Comparison of ENCODE assay signal across 8 cellular contexts in the genomic region with DNA sequence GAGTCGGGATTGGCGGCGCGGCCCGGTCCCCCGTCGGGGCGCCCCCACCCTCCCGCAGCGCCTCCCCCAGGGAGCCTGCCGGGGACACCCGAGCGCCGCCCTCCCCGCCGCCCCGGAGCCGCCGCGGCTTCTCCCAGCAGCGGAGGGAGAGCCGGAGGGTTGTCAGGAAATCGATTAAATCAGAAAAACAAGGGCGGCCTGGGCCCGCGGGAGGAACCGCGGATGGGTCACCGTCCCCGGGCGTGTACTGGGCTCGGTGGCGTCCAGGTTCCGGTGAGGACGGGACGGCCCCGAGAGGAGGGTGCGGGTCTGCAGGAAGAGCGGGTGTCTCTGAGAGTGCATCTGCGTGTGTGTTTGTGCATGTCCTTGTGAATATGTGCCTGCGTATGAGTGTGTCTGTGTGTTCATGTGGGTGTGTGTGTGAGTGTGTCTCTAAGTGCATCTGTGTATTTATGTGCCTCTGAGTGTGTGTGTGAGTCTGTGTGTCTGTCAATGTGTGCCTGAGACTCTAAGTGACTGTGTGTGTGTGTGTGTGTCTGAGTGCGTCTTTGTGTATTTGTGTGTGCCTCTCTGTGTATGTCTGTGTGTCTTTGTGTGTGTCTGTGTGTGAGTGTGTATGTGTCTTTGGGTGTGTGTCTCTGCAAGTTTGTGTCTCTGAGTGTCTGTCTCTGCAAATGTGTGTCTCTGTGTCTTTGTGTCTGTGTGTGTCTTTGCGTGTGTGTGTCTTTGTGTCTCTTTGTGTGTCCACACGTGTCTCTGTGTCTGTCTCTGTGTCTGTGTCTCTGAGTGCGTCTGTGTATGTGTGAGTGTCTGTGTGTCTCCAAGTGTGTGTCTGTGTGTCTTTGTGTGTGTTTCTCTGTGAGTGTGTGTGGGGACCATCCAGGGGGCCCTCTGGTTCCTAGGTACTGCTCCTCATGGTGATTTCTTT. TPM values are rescaled to one million over a fixed set of nuclear protein-coding genes. Genes with fewer than 3 reads are reported as not detected.
DNase-seq lines count a peak whose midpoint lies in the region; ATAC-seq, FAIRE-seq and TF ChIP-seq lines count a peak whose summit lies in the region.

No MANE protein-coding gene starts in this region.

- intact Hi-C loops in GM12878 (cut with micrococcal nuclease; ENCODE audit: unreplicated experiment) (no loop called here), left colon (cut with DNase I, micrococcal nuclease) (no loop called here), stomach (cut with DNase I; ENCODE audit: low total_unique reads) (no loop called here)

- no peaks in the 10 kb centered on the region for H4K20me1 ChIP-seq in GM12878 (ENCODE audit: control insufficient read depth, insufficient read depth)

- CTCF ChIA-PET in RWPE1 (lab: Yijun Ruan, JAX), result no interaction called here
- CTCF ChIA-PET in GM12878 (lab: Yijun Ruan, JAX), result no interaction called here

- H3K27me3 ChIP-seq in GM12878 (replicated peaks in 1 of 2; ENCODE audit: control insufficient read depth in 2 of 2, insufficient read depth in 2 of 2, low read length in 1 of 2) (peaks cover 3 to 7% of the 10 kb centered on the region in 2 experiments; a peak in 2 of 4 replicates), stomach (no peaks in the 10 kb centered on the region)

- no peak for TF ChIP-seq RAD21 in GM12878 (IDR thresholded peaks at IDR 0.05; ENCODE audit: insufficient read depth, low read depth, low read length)

- TF ChIP-seq POLR2A in GM12878 (IDR thresholded peaks at IDR 0.05; ENCODE audit: low read depth, low read length) (no peak), stomach (IDR thresholded peaks at IDR 0.05) (peak in 1 of 4 donors; percentile 13)

- H3K4me3 ChIP-seq in GM12878, result peak overlapping the region; percentile 77
- H3K4me3 ChIP-seq in stomach, result peak overlapping the region; percentile 77 to 97 (median 92)

- peak; percentile 22 for DNase-seq in activated T-cell treated with anti-CD3 and anti-CD28 coated beads for 1 hour (ENCODE audit: low read depth)
- DNase-seq in activated T-cell treated with anti-CD3 and anti-CD28 coated beads for 4 hours, result no peak
- DNase-seq in RWPE1 (ENCODE audit: low spot score), result no peak
- no peak for DNase-seq in GM12878 (ENCODE audit: low read depth, low spot score)
- DNase-seq in left colon, result peak in 1 of 2 donors; percentile 61
- peak; percentile 33 for DNase-seq in stomach
- no peak for DNase-seq in GM19238 (ENCODE audit: insufficient read length, low spot score)
- no peak for DNase-seq in NCI-H2107 treated with DMSO at 0.1 percent for 48 hours (lab: John Stamatoyannopoulos, UW; ENCODE audit: unreplicated experiment)

- POLR2A ChIA-PET in RWPE1 (lab: Yijun Ruan, JAX; ENCODE audit: low non-redundant PET), result no interaction called here
- POLR2A ChIA-PET in GM12878 (lab: Charles Lee), result no interaction called here

- H3K79me2 ChIP-seq in GM12878 (ENCODE audit: control insufficient read depth, insufficient read depth, low read length), result no peaks in the 10 kb centered on the region

- H2AFZ ChIP-seq in GM12878 (ENCODE audit: control insufficient read depth, low read depth, low read length), result peak overlapping the region; percentile 8; the same call in 1 of the 2 replicates

- in situ Hi-C loops in GM12878 (cut with MboI), result no loop called here

- peak overlapping the region; percentile 90 for H3K27ac ChIP-seq in RWPE1
- no peak overlapping the region for H3K27ac ChIP-seq in GM12878 (ENCODE audit: control insufficient read depth, insufficient read depth)
- peak overlapping the region; percentile 82 to 98 (median 93) for H3K27ac ChIP-seq in stomach

- H3K9ac ChIP-seq in GM12878 (ENCODE audit: control insufficient read depth, insufficient read depth, low read length), result peak overlapping the region; percentile 21; the same call in 1 of the 2 replicates

- H3K9me3 ChIP-seq in GM12878 (replicated peaks; ENCODE audit: control insufficient read depth, insufficient read depth, low read length) (no peaks in the 10 kb centered on the region), stomach (peaks cover 0 to 5% (median 1%) of the 10 kb centered on the region in 4 donors)

- H3K4me2 ChIP-seq in GM12878 (ENCODE audit: control insufficient read depth, insufficient read depth), result peak overlapping the region; percentile 70

- no peaks in the 10 kb centered on the region for H3K36me3 ChIP-seq in GM12878 (ENCODE audit: control insufficient read depth in 2 of 2, insufficient read depth in 2 of 2, low read length in 1 of 2)
- no peaks in the 10 kb centered on the region for H3K36me3 ChIP-seq in stomach

- peak; percentile 44 for FAIRE-seq in GM12878 (lab: Jason Lieb, UNC)

- no peak for TF ChIP-seq EP300 in GM12878 (IDR thresholded peaks at IDR 0.05; ENCODE audit: borderline replicate concordance in 1 of 2, control insufficient read depth in 1 of 2, low read depth in 2 of 2, low read length in 2 of 2)
- TF ChIP-seq EP300 in stomach (IDR thresholded peaks at IDR 0.05), result no peak

- ATAC-seq in GM12878, result peak; percentile 21
- peak; percentile 36 for ATAC-seq in left colon

- SMC1A ChIA-PET in GM12878 (lab: Charles Lee; ENCODE audit: uncharacterized antibody, unreplicated experiment), result no interaction called here

- no TSS peak for BruUV-seq in GM12878 (replicated peaks; lab: Mats Ljungman, UMichigan)

- 4% methylated on average over 33 of the region's 45 CpGs for WGBS in GM12878 (ENCODE audit: insufficient coverage, insufficient replicate concordance, low lambda C conversion rate, missing lambda C conversion rate)
- 4 to 8% (median 5%) methylated on average over 22 to 45 of the region's 45 CpGs for WGBS in stomach, 5 donors

- H3K4me1 ChIP-seq in GM12878 (ENCODE audit: control insufficient read depth, insufficient read depth, low read length) (peaks cover 13% of the 10 kb centered on the region), stomach (peaks cover 27 to 82% (median 46%) of the 10 kb centered on the region in 4 donors)

- TF ChIP-seq CTCF in RWPE1 (conservative IDR thresholded peaks at IDR 0.05; ENCODE audit: low read depth) (no peak), GM12878 (IDR thresholded peaks at IDR 0.05 in 2 of 3, conservative IDR thresholded peaks at IDR 0.05 in 1 of 3; ENCODE audit: control insufficient read depth in 2 of 3, extremely low read depth in 1 of 3, insufficient read depth in 1 of 3, low read depth in 3 of 3, low read length in 3 of 3) (no peak), stomach (IDR thresholded peaks at IDR 0.05) (no peak)

- RAD21 ChIA-PET in GM12878 (lab: Charles Lee; ENCODE audit: unreplicated experiment), result no interaction called here

TF ChIP-seq in GM12878, 131 proteins besides CTCF, POLR2A, EP300 and RAD21 (continues in another document):
- TF ChIP-seq ETV6 (conservative IDR thresholded peaks at IDR 0.05 in 1 of 2, IDR thresholded peaks at IDR 0.05 in 1 of 2; ENCODE audit: borderline replicate concordance in 1 of 2, low read depth in 1 of 2) (no peak), NBN (IDR thresholded peaks at IDR 0.05) (peak; percentile 71)

RNA-seq across cellular contexts. Expression of gene SPSB1, which starts 1.1 kb away (rescaled TPM):
- 0.96 and 1.3 TPM in 2 replicates for total RNA-seq in GM12878 (2013; cell fraction: nucleolus; rRNA removed)
- total RNA-seq in GM12878 (2014; rRNA removed), result 0.90 and 1.3 TPM in 2 replicates
- total RNA-seq in GM12878 (2014; rRNA removed; fragmentation: Illumina TruSeq; extraction: Trizol), result 0.40 and 0.46 TPM in 2 replicates
- 0.74 and 1.1 TPM in 2 replicates for total RNA-seq in GM12878 (2021)
- polyA plus RNA-seq in GM12878 (2011; ENCODE audit: low read depth), result 0.38 TPM
- 0.23 and 0.43 TPM in 2 replicates for polyA plus RNA-seq in GM12878 (2011; rRNA removed)
- polyA plus RNA-seq in GM12878 (2011; cell fraction: cytosol; rRNA removed), result 0.52 and 0.63 TPM in 2 replicates
- 0.45 and 0.47 TPM in 2 replicates for polyA plus RNA-seq in GM12878 (2011; cell fraction: nucleus; rRNA removed)
- 1.4 and 2.6 TPM in 2 replicates for polyA plus RNA-seq in GM12878 (2012)
- polyA plus RNA-seq in GM12878 (2014; fragmentation: Illumina TruSeq; extraction: Trizol), result 0.46 and 2.1 TPM in 2 replicates
- under 1 TPM in 1 of 2 experiments, not detected in 1; 0.02 TPM for polyA plus RNA-seq in GM12878 (2014; fragmentation: Nextera tagmentation; extraction: Ambion mirVana)
- polyA plus RNA-seq in GM12878 (2014; rRNA removed), result 0.80 and 2.0 TPM in 2 replicates
- polyA plus RNA-seq in GM12878 (2016; fragmentation: Nextera tagmentation; extraction: Ambion mirVana), result 1 to 10 TPM; 1.2 to 1.4 TPM
- 0.37 and 0.57 TPM in 2 replicates for polyA minus RNA-seq in GM12878 (2011; rRNA and poly(A)+ RNA removed)
- polyA minus RNA-seq in GM12878 (2011; cell fraction: cytosol; rRNA and poly(A)+ RNA removed), result 0.52 and 0.53 TPM in 2 replicates
- polyA minus RNA-seq in GM12878 (2011; cell fraction: nucleus; rRNA and poly(A)+ RNA removed), result 0.36 TPM in 1 of 2 replicates, not detected in the other
- total RNA-seq in left colon, result 10 to 100 TPM; 30.3 to 56.4 TPM
- 10 to 100 TPM in 4 of 5 donors, 1 to 10 TPM in 1; 2.3 to 28.7 (median 15.1) TPM for total RNA-seq in stomach
- polyA plus RNA-seq in stomach, result 10 to 100 TPM in 2 of 3 donors, 1 to 10 TPM in 1; 9.4 to 26.3 (median 14.7) TPM

RNA-seq across cellular contexts. Expression of gene H6PD, which starts 59.2 kb away (rescaled TPM):
- total RNA-seq in GM12878 (2013; cell fraction: nucleolus; rRNA removed), result 14.4 and 15.0 TPM in 2 replicates
- total RNA-seq in GM12878 (2014; rRNA removed), result 9.7 and 10.4 TPM in 2 replicates
- total RNA-seq in GM12878 (2014; rRNA removed; fragmentation: Illumina TruSeq; extraction: Trizol), result 8.1 and 9.4 TPM in 2 replicates
- 20.7 TPM in 2 replicates for total RNA-seq in GM12878 (2021)
- polyA plus RNA-seq in GM12878 (2011; ENCODE audit: low read depth), result 4.9 TPM
- 3.9 and 4.9 TPM in 2 replicates for polyA plus RNA-seq in GM12878 (2011; rRNA removed)
- 6.3 and 6.4 TPM in 2 replicates for polyA plus RNA-seq in GM12878 (2011; cell fraction: cytosol; rRNA removed)
- 7.7 and 10.0 TPM in 2 replicates for polyA plus RNA-seq in GM12878 (2011; cell fraction: nucleus; rRNA removed)
- 7.3 and 7.7 TPM in 2 replicates for polyA plus RNA-seq in GM12878 (2012)
- 9.9 and 10.1 TPM in 2 replicates for polyA plus RNA-seq in GM12878 (2014; fragmentation: Illumina TruSeq; extraction: Trizol)
- 1 to 10 TPM; 1.2 to 1.4 TPM for polyA plus RNA-seq in GM12878 (2014; fragmentation: Nextera tagmentation; extraction: Ambion mirVana)
- 12.1 and 13.1 TPM in 2 replicates for polyA plus RNA-seq in GM12878 (2014; rRNA removed)
- 1 to 10 TPM; 5.9 to 6.0 TPM for polyA plus RNA-seq in GM12878 (2016; fragmentation: Nextera tagmentation; extraction: Ambion mirVana)
- polyA minus RNA-seq in GM12878 (2011; rRNA and poly(A)+ RNA removed), result 4.8 and 10.9 TPM in 2 replicates
- 5.1 and 5.9 TPM in 2 replicates for polyA minus RNA-seq in GM12878 (2011; cell fraction: cytosol; rRNA and poly(A)+ RNA removed)
- polyA minus RNA-seq in GM12878 (2011; cell fraction: nucleus; rRNA and poly(A)+ RNA removed), result 2.2 and 3.4 TPM in 2 replicates
- total RNA-seq in left colon, result 10 to 100 TPM; 33.4 to 34.9 TPM
- total RNA-seq in stomach, result 10 to 100 TPM; 17.9 to 54.3 (median 34.9) TPM
- polyA plus RNA-seq in stomach, result 1 to 10 TPM; 3.2 to 9.2 (median 7.5) TPM

Comparison
In these comparisons a context has a peak if more than half of its experiments do, and no peak if none do; other contexts are left out.
1. DNase-seq: peak in activated T-cell treated with anti-CD3 and anti-CD28 coated beads for 1 hour (single experiment) and stomach (single experiment); none in activated T-cell treated with anti-CD3 and anti-CD28 coated beads for 4 hours (single experiment), RWPE1 (single experiment), GM12878 (single experiment), GM19238 (single experiment) and NCI-H2107 treated with DMSO at 0.1 percent for 48 hours (single experiment).